In genomic region chr1:167165948-167166702, GRCh38 we compare ENCODE assay signal across 14 cellular contexts. TPM values are rescaled to one million over a fixed set of nuclear protein-coding genes. Genes with fewer than 3 reads are reported as not detected.
A peak's percentile ranks its signal among the peaks of the same experiment; 100 is the strongest.
DNase-seq lines count a peak whose midpoint lies in the region; ATAC-seq, FAIRE-seq and TF ChIP-seq lines count a peak whose summit lies in the region.
"Had no signal": no experiment of that assay in that cellular context is flagged by ENCODE, and none has a peak within 500 bp of the region (broad histone marks: within the 10 kb centered on the region; RNA-seq: fewer than 3 reads in every experiment).

No MANE protein-coding gene starts in this region.

- H3K9me3 ChIP-seq in Karpas-422 (ENCODE audit: low read length) (no peaks in the 10 kb centered on the region), mucosa of descending colon (no peaks in the 10 kb centered on the region), Peyer's patch (peaks cover 0 to 3% (median 0%) of the 10 kb centered on the region in 4 donors), uterus (no peaks in the 10 kb centered on the region)

- H3K4me1 ChIP-seq in Karpas-422 (ENCODE audit: low read length) (no peaks in the 10 kb centered on the region), mucosa of descending colon (ENCODE audit: low read depth) (peaks cover 17% of the 10 kb centered on the region), Peyer's patch (peaks cover 0 to 16% (median 0%) of the 10 kb centered on the region in 4 donors), uterus (no peaks in the 10 kb centered on the region)
- H3K4me1 ChIP-seq: parathyroid adenoma had no signal

- H3K79me2 ChIP-seq in Karpas-422 (ENCODE audit: low read length): no peaks in the 10 kb centered on the region
- H3K79me2 ChIP-seq: parathyroid adenoma had no signal

- no peak overlapping the region for H2AFZ ChIP-seq in Karpas-422 (ENCODE audit: low read length)
- H2AFZ ChIP-seq: parathyroid adenoma had no signal

- DNase-seq in DMS 273 (lab: John Stamatoyannopoulos, UW; ENCODE audit: unreplicated experiment) (peak; percentile 93), Karpas-422 (peak; percentile 36), choroid plexus epithelial cell (ENCODE audit: low read depth) (peak; percentile 93), mucosa of descending colon (peak; percentile 58 to 62 (median 59)), Peyer's patch (no peak), frontal cortex (ENCODE audit: low spot score in 2 of 2) (no peak), uterus (no peak)
- DNase-seq: activated CD4-positive, alpha-beta T cell treated with anti-CD3 and anti-CD28 coated beads for 1 hour; activated naive CD4-positive, alpha-beta T cell treated with anti-CD3 and anti-CD28 coated beads for 36 hours; NCI-H2081 treated with DMSO at 0.1 percent for 48 hours; SHP77 had no signal

- H3K9me2 ChIP-seq in Karpas-422 (replicated peaks; ENCODE audit: insufficient read depth, low read length): no peaks in the 10 kb centered on the region

- no peak overlapping the region for H3K9ac ChIP-seq in Karpas-422 (ENCODE audit: low read length)
- H3K9ac ChIP-seq: parathyroid adenoma had no signal

- H3K27ac ChIP-seq in Karpas-422 (ENCODE audit: low read length): no peak overlapping the region
- H3K27ac ChIP-seq in Peyer's patch: peak overlapping the region in 1 of 4 donors; percentile 28
- no peak overlapping the region for H3K27ac ChIP-seq in uterus
- H3K27ac ChIP-seq: HL-60, parathyroid adenoma had no signal

- TF ChIP-seq CTCF in choroid plexus epithelial cell (conservative IDR thresholded peaks at IDR 0.05; ENCODE audit: low read depth, low read length) (no peak), mucosa of descending colon (IDR thresholded peaks at IDR 0.05) (no peak), Peyer's patch (IDR thresholded peaks at IDR 0.05) (no peak), uterus (IDR thresholded peaks at IDR 0.05) (no peak)

- H3K4me2 ChIP-seq in Karpas-422 (ENCODE audit: low read depth, low read length, poor library complexity, severe bottlenecking): no peak overlapping the region

- H3K36me3 ChIP-seq in Karpas-422 (ENCODE audit: insufficient read depth, low read length) (no peaks in the 10 kb centered on the region), mucosa of descending colon (ENCODE audit: low read depth) (no peaks in the 10 kb centered on the region), Peyer's patch (no peaks in the 10 kb centered on the region), uterus (no peaks in the 10 kb centered on the region)

- H3K4me3 ChIP-seq in Karpas-422 (ENCODE audit: low read length): no peak overlapping the region
- peak overlapping the region; percentile 34 for H3K4me3 ChIP-seq in choroid plexus epithelial cell (ENCODE audit: low read depth, low read length)
- H3K4me3 ChIP-seq in mucosa of descending colon: no peak overlapping the region
- H3K4me3 ChIP-seq in Peyer's patch: no peak overlapping the region
- H3K4me3 ChIP-seq in uterus: no peak overlapping the region

- H3K27me3 ChIP-seq in Karpas-422 (ENCODE audit: low read length) (no peaks in the 10 kb centered on the region), Peyer's patch (no peaks in the 10 kb centered on the region), uterus (no peaks in the 10 kb centered on the region)

- TF ChIP-seq POLR2A in Peyer's patch (IDR thresholded peaks at IDR 0.05): no peak
- no peak for TF ChIP-seq POLR2A in uterus (IDR thresholded peaks at IDR 0.05)

- no peak for FAIRE-seq in frontal cortex (lab: Jason Lieb, UNC)

- ATAC-seq in mucosa of descending colon (peak; percentile 73), HG02763 (IDR thresholded peaks at IDR 0.05; ENCODE audit: unreplicated experiment) (no peak)

- H4K20me1 ChIP-seq in Karpas-422 (ENCODE audit: insufficient read depth, low read depth, low read length): no peaks in the 10 kb centered on the region

- intact Hi-C loops in mucosa of descending colon (cut with DNase I, micrococcal nuclease) (no loop called here), uterus (cut with DNase I; ENCODE audit: low total_unique reads) (no loop called here)

RNA-seq across cellular contexts. Expression of gene POU2F1, which starts 54.6 kb away (rescaled TPM):
- total RNA-seq in Karpas-422 (2014; rRNA removed; shearing (Covaris generic); ENCODE audit: low replicate concordance): 17.2 and 43.2 TPM in 2 replicates
- 10 to 100 TPM; 16.9 to 18.5 (median 18.0) TPM for total RNA-seq in mucosa of descending colon
- 10 to 100 TPM; 11.5 to 23.1 (median 17.0) TPM for total RNA-seq in Peyer's patch
- total RNA-seq in frontal cortex: 19.2 TPM
- total RNA-seq in uterus: 10 to 100 TPM in 3 of 4 donors, 1 to 10 TPM in 1; 9.7 to 50.8 (median 32.2) TPM

Comparison
In these comparisons a context has a peak if more than half of its experiments do, and no peak if none do; other contexts are left out.
1. DNase-seq: peak in DMS 273 (single experiment), Karpas-422 (single experiment), choroid plexus epithelial cell (single experiment) and mucosa of descending colon (3 of 3); none in Peyer's patch (0 of 3), frontal cortex (0 of 2) and uterus (0 of 2).